In genomic region chr5:53092242-53092641, GRCh38 we compare ENCODE assay signal across 31 cellular contexts.
"Had no signal": no experiment of that assay in that cellular context is flagged by ENCODE, and none has a peak within 500 bp of the region (broad histone marks: within the 10 kb centered on the region; RNA-seq: fewer than 3 reads in every experiment).

No MANE protein-coding gene starts in this region.

- H3K27me3 Mint-ChIP-seq: activated B cell treated with CpG ODN at 0.5 μM for 24 hours; activated CD8-positive, alpha-beta T cell treated with anti-CD3 and anti-CD28 coated beads for 36 hours; activated naive CD4-positive, alpha-beta T cell treated with anti-CD3 and anti-CD28 coated beads, Interleukin-2, amount 50 U/mL, for 24 hours; activated naive CD8-positive, alpha-beta T cell treated with anti-CD3 and anti-CD28 coated beads, Interleukin-2, amount 10 ng/mL, durations not matched to agents 7 days and 5 days; activated T-cell treated with anti-CD3 and anti-CD28 coated beads, Interleukin-2, amount 50 U/mL, for 24 hours; brain had no signal

- H3K9me3 Mint-ChIP-seq: activated B cell treated with CpG ODN at 0.5 μM for 24 hours; activated CD8-positive, alpha-beta T cell treated with anti-CD3 and anti-CD28 coated beads for 36 hours; activated naive CD4-positive, alpha-beta T cell treated with anti-CD3 and anti-CD28 coated beads, Interleukin-2, amount 50 U/mL, for 24 hours; activated naive CD8-positive, alpha-beta T cell treated with anti-CD3 and anti-CD28 coated beads, Interleukin-2, amount 10 ng/mL, durations not matched to agents 7 days and 5 days; activated T-cell treated with anti-CD3 and anti-CD28 coated beads, Interleukin-2, amount 50 U/mL, for 24 hours; activated T-helper 2 cell treated with anti-CD3 and anti-CD28 coated beads, Interferon-gamma antibody, Interleukin-2, Interleukin-4, amounts not matched to agents 10 μg/mL and 5 μg/mL and 100 μg/mL, durations not matched to agents 14 hours and 24 hours and 36 hours; brain had no signal

- DNase-seq: activated B cell treated with CpG ODN at 0.5 μM for 24 hours; activated CD4-positive, alpha-beta T cell treated with anti-CD3 and anti-CD28 coated beads for 4 hours; activated CD4-positive, alpha-beta T cell treated with anti-CD3 and anti-CD28 coated beads, Interleukin-2, amount 50 U/mL, for 4 hours; activated CD4-positive, CD25-positive, alpha-beta regulatory T cell treated with anti-CD3 and anti-CD28 coated beads, Interleukin-2, amount 50 U/mL, for 72 hours; activated CD8-positive, alpha-beta T cell treated with anti-CD3 and anti-CD28 coated beads for 36 hours; activated gamma-delta T cell; activated naive CD4-positive, alpha-beta T cell treated with Interleukin-2 at 50 U/mL for 16 hours; activated naive CD8-positive, alpha-beta T cell treated with anti-CD3 and anti-CD28 coated beads, Interleukin-2, amount 10 ng/mL, durations not matched to agents 7 days and 5 days; activated T-cell treated with anti-CD3 and anti-CD28 coated beads, Interleukin-2, amount 50 U/mL, for 24 hours; amygdala; central memory CD4-positive, alpha-beta T cell; MG63; NCI-H1048; NCI-H1105 treated with DMSO at 0.1 percent for 48 hours; NCI-H1436; NCI-H1694; NCI-H510A; NCI-H526; NCI-H748 treated with DMSO at 0.1 percent for 48 hours; NK-92 treated with Interleukin-12 subunit alpha and Interleukin-12 subunit beta, amount 100 ng/mL, for 24 hours; PC-9; Right ventricle myocardium superior; T-helper 1 cell; T-helper 2 cell; T-helper 9 cell had no signal

- H3K4me2 ChIP-seq: KMS-11, PC-9 had no signal

- H3K4me3 ChIP-seq: MG63, PC-9 had no signal

- H3K9me3 ChIP-seq: MG63 had no signal

- H3K4me3 Mint-ChIP-seq: activated B cell treated with CpG ODN at 0.5 μM for 24 hours; activated CD8-positive, alpha-beta T cell treated with anti-CD3 and anti-CD28 coated beads for 36 hours; activated naive CD4-positive, alpha-beta T cell treated with anti-CD3 and anti-CD28 coated beads, Interleukin-2, amount 50 U/mL, for 24 hours; activated naive CD8-positive, alpha-beta T cell treated with anti-CD3 and anti-CD28 coated beads, Interleukin-2, amount 10 ng/mL, durations not matched to agents 7 days and 5 days; activated T-cell treated with anti-CD3 and anti-CD28 coated beads, Interleukin-2, amount 50 U/mL, for 24 hours; brain had no signal

- H3K9ac ChIP-seq: KMS-11 had no signal

- H3K27me3 ChIP-seq: MG63 had no signal

- FAIRE-seq: bronchial epithelial cell had no signal

- ATAC-seq: activated CD8-positive, alpha-beta T cell treated with anti-CD3 and anti-CD28 coated beads for 36 hours had no signal

- H2AFZ ChIP-seq: PC-9 had no signal

- H3K27ac Mint-ChIP-seq: activated B cell treated with CpG ODN at 0.5 μM for 24 hours; activated CD8-positive, alpha-beta T cell treated with anti-CD3 and anti-CD28 coated beads for 36 hours; activated naive CD4-positive, alpha-beta T cell treated with anti-CD3 and anti-CD28 coated beads, Interleukin-2, amount 50 U/mL, for 24 hours; activated naive CD8-positive, alpha-beta T cell treated with anti-CD3 and anti-CD28 coated beads, Interleukin-2, amount 10 ng/mL, durations not matched to agents 7 days and 5 days; activated T-cell treated with anti-CD3 and anti-CD28 coated beads, Interleukin-2, amount 50 U/mL, for 24 hours; activated T-helper 2 cell treated with anti-CD3 and anti-CD28 coated beads, Interferon-gamma antibody, Interleukin-2, Interleukin-4, amounts not matched to agents 10 μg/mL and 5 μg/mL and 100 μg/mL, durations not matched to agents 14 hours and 24 hours and 36 hours; brain had no signal

- H3K27ac ChIP-seq: KMS-11, PC-9, VCaP had no signal
